Comparison of ENCODE assay signal across 1 cellular context in the genomic region with DNA sequence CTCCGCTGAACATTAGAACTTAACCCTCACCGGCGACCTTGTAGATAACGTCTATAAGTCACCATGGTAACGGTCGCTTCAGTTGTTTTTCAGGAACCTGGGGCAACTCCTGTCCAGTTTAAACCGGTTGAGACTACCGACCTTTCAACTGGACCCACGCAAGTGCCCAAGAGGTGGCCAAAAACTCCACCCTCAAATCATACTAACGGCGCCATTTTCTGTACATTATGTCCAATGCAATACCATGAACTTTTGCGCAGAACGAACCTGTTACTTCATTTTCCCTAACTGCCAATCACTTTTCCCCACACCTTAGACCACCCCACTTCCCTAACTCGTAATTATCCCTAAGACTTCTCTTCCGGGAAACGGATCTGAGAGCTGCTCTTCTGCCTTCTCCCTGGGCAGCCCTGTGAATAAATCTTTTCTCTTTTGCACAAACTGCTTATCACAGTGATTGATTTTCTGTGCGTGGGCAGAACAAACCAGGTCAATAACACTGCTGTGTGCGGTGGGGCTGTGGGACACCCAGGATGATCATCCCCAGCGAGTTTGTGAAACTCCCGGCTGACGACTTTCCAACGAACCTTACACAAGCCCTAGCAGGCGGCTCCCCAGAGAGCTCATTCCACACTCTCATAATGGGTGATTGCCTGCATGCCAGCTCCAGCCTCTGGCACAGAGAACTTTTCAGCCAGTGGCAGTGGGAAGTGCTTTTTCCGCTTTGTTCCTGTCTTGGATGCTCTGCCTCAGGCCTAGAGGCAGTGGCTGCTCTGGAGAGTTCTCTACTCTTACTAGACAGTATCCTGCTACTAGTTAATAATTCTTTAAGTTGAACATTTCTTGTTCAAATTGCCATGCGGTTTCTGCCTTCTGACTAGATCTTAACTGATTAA.
TF ChIP-seq lines count a peak whose summit lies in the region.

No MANE protein-coding gene starts in this region.

TF ChIP-seq in HepG2, 621 proteins besides CTCF, POLR2A, EP300 and RAD21 (continued from another document and continues in another):
- no peak for TF ChIP-seq ZNF746 (CRISPR knock-in tag; IDR thresholded peaks at IDR 0.05)
- no peak for TF ChIP-seq RORA (CRISPR knock-in tag; IDR thresholded peaks at IDR 0.05)
- 0 out of 2 replicates have a peak, but pooled peaks have one; percentile 52 for TF ChIP-seq MEF2D (CRISPR knock-in tag; IDR thresholded peaks at IDR 0.05)
- TF ChIP-seq TBX2 (CRISPR knock-in tag; IDR thresholded peaks at IDR 0.05; ENCODE audit: borderline replicate concordance), result no peak
- 0 out of 2 replicates have a peak, but pooled peaks have one; percentile 15 for TF ChIP-seq FOXO1 (CRISPR knock-in tag; IDR thresholded peaks at IDR 0.05)
- 0 out of 2 replicates have a peak, but pooled peaks have one; percentile 24 for TF ChIP-seq ZNF136 (CRISPR knock-in tag; IDR thresholded peaks at IDR 0.05; ENCODE audit: low read depth)
- no peak for TF ChIP-seq ZNF761 (CRISPR knock-in tag; conservative IDR thresholded peaks at IDR 0.05)
- peak; percentile 52; the same call in 1 of the 2 replicates for TF ChIP-seq HNF1B (CRISPR knock-in tag; IDR thresholded peaks at IDR 0.05)
- peak; percentile 29; the same call in 1 of the 2 replicates for TF ChIP-seq ZNF501 (CRISPR knock-in tag; IDR thresholded peaks at IDR 0.05)
- TF ChIP-seq CREB1 (IDR thresholded peaks at IDR 0.05), result no peak
- no peak for TF ChIP-seq CREB1 (CRISPR knock-in tag; IDR thresholded peaks at IDR 0.05)
- 0 out of 2 replicates have a peak, but pooled peaks have one; percentile 24 for TF ChIP-seq ATF2 (CRISPR knock-in tag; IDR thresholded peaks at IDR 0.05)
- TF ChIP-seq, protein P1, sequence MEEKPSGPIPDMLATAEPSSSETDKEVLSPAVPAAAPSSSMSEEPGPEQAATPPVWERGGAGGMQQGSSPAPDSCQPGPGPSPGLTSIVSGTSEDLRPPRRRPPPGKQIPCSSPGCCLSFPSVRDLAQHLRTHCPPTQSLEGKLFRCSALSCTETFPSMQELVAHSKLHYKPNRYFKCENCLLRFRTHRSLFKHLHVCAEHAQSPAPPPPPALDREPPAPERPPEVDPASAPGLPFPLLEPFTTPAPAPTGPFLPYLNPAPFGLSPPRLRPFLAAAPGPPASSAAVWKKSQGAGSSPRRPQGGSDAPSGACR (CRISPR knock-in tag; IDR thresholded peaks at IDR 0.05), result no peak
- TF ChIP-seq TFAP4 (IDR thresholded peaks at IDR 0.05; ENCODE audit: borderline replicate concordance, low read depth), result no peak; the same call in 1 of the 2 replicates
- peak; percentile 68 for TF ChIP-seq RFX1 (IDR thresholded peaks at IDR 0.05)
- peak; percentile 58 for TF ChIP-seq HNF4G (IDR thresholded peaks at IDR 0.05; ENCODE audit: borderline replicate concordance, low read depth, low read length)
- TF ChIP-seq HNF4G (CRISPR knock-in tag; IDR thresholded peaks at IDR 0.05; ENCODE audit: borderline replicate concordance, low read depth), result no peak
- TF ChIP-seq ATM (IDR thresholded peaks at IDR 0.05; ENCODE audit: borderline replicate concordance), result no peak
- no peak; the same call in 1 of the 2 replicates for TF ChIP-seq DMAP1 (CRISPR knock-in tag; IDR thresholded peaks at IDR 0.05)
- TF ChIP-seq NCOR1 (IDR thresholded peaks at IDR 0.05; ENCODE audit: borderline replicate concordance, low read length), result 0 out of 2 replicates have a peak, but pooled peaks have one; percentile 49
- TF ChIP-seq ZNF430 (CRISPR knock-in tag; IDR thresholded peaks at IDR 0.05), result peak; percentile 37; the same call in 1 of the 2 replicates
- TF ChIP-seq, protein P2, sequence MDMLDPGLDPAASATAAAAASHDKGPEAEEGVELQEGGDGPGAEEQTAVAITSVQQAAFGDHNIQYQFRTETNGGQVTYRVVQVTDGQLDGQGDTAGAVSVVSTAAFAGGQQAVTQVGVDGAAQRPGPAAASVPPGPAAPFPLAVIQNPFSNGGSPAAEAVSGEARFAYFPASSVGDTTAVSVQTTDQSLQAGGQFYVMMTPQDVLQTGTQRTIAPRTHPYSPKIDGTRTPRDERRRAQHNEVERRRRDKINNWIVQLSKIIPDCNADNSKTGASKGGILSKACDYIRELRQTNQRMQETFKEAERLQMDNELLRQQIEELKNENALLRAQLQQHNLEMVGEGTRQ (IDR thresholded peaks at IDR 0.05; ENCODE audit: low read depth, low read length), result no peak
- TF ChIP-seq, protein P2 (CRISPR knock-in tag; IDR thresholded peaks at IDR 0.05; ENCODE audit: borderline replicate concordance), result no peak
- 0 out of 2 replicates have a peak, but pooled peaks have one; percentile 39 for TF ChIP-seq ZNF766 (CRISPR knock-in tag; IDR thresholded peaks at IDR 0.05; ENCODE audit: borderline replicate concordance)
- TF ChIP-seq TBX3 (IDR thresholded peaks at IDR 0.05; ENCODE audit: borderline replicate concordance), result no peak
- 0 out of 2 replicates have a peak, but pooled peaks have one; percentile 43 for TF ChIP-seq ZNF644 (CRISPR knock-in tag; IDR thresholded peaks at IDR 0.05; ENCODE audit: low read depth)
- TF ChIP-seq ZNF775 (CRISPR knock-in tag; IDR thresholded peaks at IDR 0.05; ENCODE audit: borderline replicate concordance), result no peak
- no peak for TF ChIP-seq ATF7 (IDR thresholded peaks at IDR 0.05)
- TF ChIP-seq ATF7 (CRISPR knock-in tag; IDR thresholded peaks at IDR 0.05), result no peak
- TF ChIP-seq DNMT1 (CRISPR knock-in tag; IDR thresholded peaks at IDR 0.05), result no peak
- TF ChIP-seq FOXP4 (CRISPR knock-in tag; IDR thresholded peaks at IDR 0.05), result peak; percentile 53
- no peak for TF ChIP-seq NR2C2 (CRISPR knock-in tag; IDR thresholded peaks at IDR 0.05; ENCODE audit: borderline replicate concordance)
- TF ChIP-seq EHMT2 (IDR thresholded peaks at IDR 0.05; ENCODE audit: borderline replicate concordance, low read depth, low read length), result peak; percentile 70
- peak; percentile 41; the same call in 1 of the 2 replicates for TF ChIP-seq YEATS4 (CRISPR knock-in tag; IDR thresholded peaks at IDR 0.05; ENCODE audit: borderline replicate concordance)
- TF ChIP-seq ZNF773 (CRISPR knock-in tag; IDR thresholded peaks at IDR 0.05; ENCODE audit: borderline replicate concordance), result peak; percentile 49; the same call in 1 of the 2 replicates
- no peak for TF ChIP-seq LCORL (IDR thresholded peaks at IDR 0.05)
- TF ChIP-seq LCORL (CRISPR knock-in tag; IDR thresholded peaks at IDR 0.05), result peak; percentile 60
- no peak for TF ChIP-seq ZSCAN31 (CRISPR knock-in tag; IDR thresholded peaks at IDR 0.05; ENCODE audit: low read depth)
- TF ChIP-seq ZFP1 (CRISPR knock-in tag; IDR thresholded peaks at IDR 0.05), result no peak
- no peak for TF ChIP-seq MEIS1 (CRISPR knock-in tag; IDR thresholded peaks at IDR 0.05; ENCODE audit: borderline replicate concordance)
- 0 out of 2 replicates have a peak, but pooled peaks have one; percentile 11 for TF ChIP-seq ZNF564 (CRISPR knock-in tag; IDR thresholded peaks at IDR 0.05)
- TF ChIP-seq MED1 (CRISPR knock-in tag; IDR thresholded peaks at IDR 0.05), result peak; percentile 56
- TF ChIP-seq ZNF652 (CRISPR knock-in tag; IDR thresholded peaks at IDR 0.05; ENCODE audit: borderline replicate concordance, low read depth), result peak; percentile 29; the same call in 1 of the 2 replicates
- 0 out of 2 replicates have a peak, but pooled peaks have one; percentile 42 for TF ChIP-seq ZSCAN12 (CRISPR knock-in tag; IDR thresholded peaks at IDR 0.05)
- 0 out of 2 replicates have a peak, but pooled peaks have one; percentile 62 for TF ChIP-seq ZNF232 (CRISPR knock-in tag; IDR thresholded peaks at IDR 0.05; ENCODE audit: borderline replicate concordance)
- peak; percentile 36 for TF ChIP-seq ZNF687 (CRISPR knock-in tag; IDR thresholded peaks at IDR 0.05)
- TF ChIP-seq ZNF782 (CRISPR knock-in tag; IDR thresholded peaks at IDR 0.05; ENCODE audit: borderline replicate concordance), result no peak
- TF ChIP-seq RBFOX2 (IDR thresholded peaks at IDR 0.05; ENCODE audit: low read depth, low read length), result no peak
- no peak for TF ChIP-seq RFXANK (CRISPR knock-in tag; IDR thresholded peaks at IDR 0.05)
- TF ChIP-seq ZFP82 (CRISPR knock-in tag; IDR thresholded peaks at IDR 0.05; ENCODE audit: borderline replicate concordance), result no peak
